Comparison of ENCODE assay signal across 9 cellular contexts in genomic region chr5:149834246-149834855, GRCh38.
DNase-seq lines count a peak whose midpoint lies in the region; ATAC-seq, FAIRE-seq and TF ChIP-seq lines count a peak whose summit lies in the region.
"Had no signal": no experiment of that assay in that cellular context is flagged by ENCODE, and none has a peak within 500 bp of the region (broad histone marks: within the 10 kb centered on the region; RNA-seq: fewer than 3 reads in every experiment).

No MANE protein-coding gene starts in this region.

- H3K36me3 Mint-ChIP-seq in activated T-cell treated with anti-CD3 and anti-CD28 coated beads, Interleukin-2, amount 50 U/mL, for 4 hours (ENCODE audit: insufficient read depth): peaks cover 14% of the 10 kb centered on the region

- no peaks in the 10 kb centered on the region for H3K79me2 ChIP-seq in DOHH2 (ENCODE audit: control insufficient read depth, low read length)

- TF ChIP-seq CTCF in DOHH2 (IDR thresholded peaks at IDR 0.05; ENCODE audit: low read depth, low read length, poor library complexity, severe bottlenecking) (peak; percentile 77), foreskin keratinocyte (conservative IDR thresholded peaks at IDR 0.05) (peak; percentile 83), pancreas (IDR thresholded peaks at IDR 0.05) (peak; percentile 19 to 60 (median 42))

- H3K4me1 ChIP-seq in DOHH2 (ENCODE audit: control insufficient read depth, low read length) (no peaks in the 10 kb centered on the region), foreskin keratinocyte (peaks cover 6% of the 10 kb centered on the region), pancreas (no peaks in the 10 kb centered on the region)

- H3K9me3 ChIP-seq in DOHH2 (ENCODE audit: control insufficient read depth, insufficient read depth, low read length): no peaks in the 10 kb centered on the region
- H3K9me3 ChIP-seq in pancreas: no peaks in the 10 kb centered on the region

- no peak for FAIRE-seq in pancreas (lab: Jason Lieb, UNC)

- H3K4me3 ChIP-seq in DOHH2 (ENCODE audit: low read length) (no peak overlapping the region), pancreas (no peak overlapping the region)

- H3K27me3 Mint-ChIP-seq in activated T-cell treated with anti-CD3 and anti-CD28 coated beads, Interleukin-2, amount 50 U/mL, for 4 hours (ENCODE audit: low read depth): no peaks in the 10 kb centered on the region

- H3F3A ChIP-seq in DOHH2 (ENCODE audit: control insufficient read depth, insufficient read depth): no peaks in the 10 kb centered on the region

- no peak overlapping the region for H3K4me3 Mint-ChIP-seq in activated T-cell treated with anti-CD3 and anti-CD28 coated beads, Interleukin-2, amount 50 U/mL, for 4 hours

- H3K9me3 Mint-ChIP-seq in activated T-cell treated with anti-CD3 and anti-CD28 coated beads, Interleukin-2, amount 50 U/mL, for 4 hours: no peaks in the 10 kb centered on the region
- H3K9me3 Mint-ChIP-seq: activated naive CD4-positive, alpha-beta T cell treated with anti-CD3 and anti-CD28 coated beads, Interleukin-2, amount 50 U/mL, for 72 hours had no signal

- intact Hi-C loops in pancreas (cut with DNase I): no loop called here

- no peaks in the 10 kb centered on the region for H4K20me1 ChIP-seq in DOHH2 (ENCODE audit: control insufficient read depth, insufficient read depth, low read depth, low read length)

- no peaks in the 10 kb centered on the region for H3K9me2 ChIP-seq in DOHH2 (replicated peaks; ENCODE audit: control insufficient read depth, low read length)

- H3K4me2 ChIP-seq in DOHH2 (ENCODE audit: low read length): no peak overlapping the region

- no peaks in the 10 kb centered on the region for H3K4me1 Mint-ChIP-seq in activated T-cell treated with anti-CD3 and anti-CD28 coated beads, Interleukin-2, amount 50 U/mL, for 4 hours (ENCODE audit: low read depth)

- H3K27ac ChIP-seq in DOHH2 (ENCODE audit: low read depth, low read length) (no peak overlapping the region), foreskin keratinocyte (no peak overlapping the region), pancreas (no peak overlapping the region)

- H3K36me3 ChIP-seq in DOHH2 (ENCODE audit: control insufficient read depth, low read length): peaks cover 26% of the 10 kb centered on the region
- no peaks in the 10 kb centered on the region for H3K36me3 ChIP-seq in pancreas

- H3K27me3 ChIP-seq in DOHH2 (ENCODE audit: control insufficient read depth, low read length) (no peaks in the 10 kb centered on the region), foreskin keratinocyte (no peaks in the 10 kb centered on the region), pancreas (no peaks in the 10 kb centered on the region)

- peak; percentile 52 for DNase-seq in HPDE6-E6E7 (ENCODE audit: extremely low spot score)
- peak; percentile 4 for DNase-seq in OCI-M2 (lab: John Stamatoyannopoulos, UW; ENCODE audit: unreplicated experiment)
- DNase-seq in activated T-cell treated with anti-CD3 and anti-CD28 coated beads, Interleukin-2, amount 50 U/mL, for 4 hours: peak; percentile 43
- peak in 1 of 2 donors; percentile 56 for DNase-seq in foreskin keratinocyte
- DNase-seq in pancreas: peak in 3 of 6 donors; percentile 41 to 72 (median 54)

- WGBS in pancreas, 2 donors: 45 to 53% methylated on average over 5 of the region's 5 CpGs

- ATAC-seq in activated T-cell treated with anti-CD3 and anti-CD28 coated beads, Interleukin-2, amount 50 U/mL, for 4 hours: peak; percentile 39 to 59
- ATAC-seq in foreskin keratinocyte (peak; percentile 9), pancreas (peak in 3 of 4 donors; percentile 79 to 89 (median 83)), GM19455 (IDR thresholded peaks at IDR 0.05; ENCODE audit: unreplicated experiment) (no peak), GM21367 (IDR thresholded peaks at IDR 0.05; ENCODE audit: unreplicated experiment) (no peak)

Comparison
In these comparisons a context has a peak if more than half of its experiments do, and no peak if none do; other contexts are left out.
1. ATAC-seq: peak in activated T-cell treated with anti-CD3 and anti-CD28 coated beads, Interleukin-2, amount 50 U/mL, for 4 hours (2 of 2), foreskin keratinocyte (single experiment) and pancreas (3 of 4); none in GM19455 (single experiment) and GM21367 (single experiment).
2. Peak in every context shown above with its lines, with median percentiles within 50 percentile points of each other: CTCF ChIP-seq.